Comparison of ENCODE assay signal across 28 cellular contexts in the genomic region with DNA sequence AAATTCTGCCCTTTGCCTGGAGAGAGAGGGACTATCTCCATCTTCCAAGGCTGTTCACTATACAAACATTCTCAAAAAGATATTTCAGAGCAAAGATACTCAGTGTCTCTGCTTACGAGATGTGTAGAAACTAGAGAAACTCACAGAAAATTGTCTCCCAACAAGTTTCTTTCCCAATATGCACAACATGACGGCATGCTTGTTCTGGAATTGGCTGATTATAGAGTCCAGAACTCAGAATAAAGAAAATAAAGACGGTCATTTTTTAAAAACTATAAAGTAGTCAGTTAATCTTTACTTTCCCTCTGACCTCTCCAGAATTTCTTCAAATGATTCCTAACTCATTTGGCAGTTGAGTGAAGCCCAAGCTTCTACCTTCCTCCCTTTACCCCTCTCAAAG.
"Had no signal": no experiment of that assay in that cellular context is flagged by ENCODE, and none has a peak within 500 bp of the region (broad histone marks: within the 10 kb centered on the region; RNA-seq: fewer than 3 reads in every experiment).

No MANE protein-coding gene starts in this region.

- FAIRE-seq: endometrium, endothelial cell of umbilical vein, frontal cortex had no signal

- H3K36me3 ChIP-seq: colonic mucosa, esophagus muscularis mucosa, esophagus squamous epithelium, gastrocnemius medialis, gastroesophageal sphincter, heart left ventricle, heart right ventricle had no signal

- H3K79me2 ChIP-seq: hepatocyte had no signal

- H3K4me3 Mint-ChIP-seq: dendritic cell treated with granulocyte-macrophage colony-stimulating factor and Interleukin-4, amounts not matched to agents 40 ng/mL and 50 ng/mL, for 4 days; effector memory CD8-positive, alpha-beta T cell; endodermal cell had no signal

- H3K27me3 ChIP-seq: colonic mucosa, dorsolateral prefrontal cortex, esophagus muscularis mucosa, esophagus squamous epithelium, foreskin keratinocyte, gastrocnemius medialis, gastroesophageal sphincter, heart left ventricle, heart right ventricle, hepatocyte had no signal

- H3K27ac ChIP-seq: colonic mucosa, coronary artery, dorsolateral prefrontal cortex, epithelial cell of prostate, esophagus muscularis mucosa, esophagus squamous epithelium, foreskin keratinocyte, gastrocnemius medialis, gastroesophageal sphincter, heart left ventricle, heart right ventricle, hepatocyte had no signal

- DNase-seq: colonic mucosa; cortex of kidney; dermis blood vessel endothelial cell; dorsolateral prefrontal cortex; effector CD4-positive, alpha-beta T cell; effector CD8-positive, alpha-beta T cell; effector memory CD4-positive, alpha-beta T cell; effector memory CD8-positive, alpha-beta T cell; endodermal cell; esophagus squamous epithelium; foreskin fibroblast; foreskin keratinocyte; foreskin melanocyte; gastrocnemius medialis; glutamatergic neuron; head of caudate nucleus; heart left ventricle; heart right ventricle had no signal

- H3K4me3 ChIP-seq: colonic mucosa, coronary artery, dorsolateral prefrontal cortex, esophagus muscularis mucosa, esophagus squamous epithelium, gastrocnemius medialis, gastroesophageal sphincter, heart left ventricle, heart right ventricle, hepatocyte had no signal

- H2AFZ ChIP-seq: hepatocyte had no signal

- H3K4me1 Mint-ChIP-seq: endodermal cell had no signal

- ATAC-seq: effector memory CD8-positive, alpha-beta T cell; esophagus mucosa; foreskin keratinocyte; gastrocnemius medialis; gastroesophageal sphincter; heart left ventricle; heart right ventricle had no signal

- H3K27me3 Mint-ChIP-seq: dendritic cell treated with granulocyte-macrophage colony-stimulating factor and Interleukin-4, amounts not matched to agents 40 ng/mL and 50 ng/mL, for 4 days; effector memory CD8-positive, alpha-beta T cell had no signal

- H3K9me3 Mint-ChIP-seq: dendritic cell treated with granulocyte-macrophage colony-stimulating factor and Interleukin-4, amounts not matched to agents 40 ng/mL and 50 ng/mL, for 4 days; effector memory CD8-positive, alpha-beta T cell; endodermal cell had no signal

- H3K4me2 ChIP-seq: hepatocyte had no signal

- H3K9me3 ChIP-seq: colonic mucosa, esophagus muscularis mucosa, esophagus squamous epithelium, gastrocnemius medialis, gastroesophageal sphincter, heart left ventricle, heart right ventricle had no signal

- H3K27ac Mint-ChIP-seq: dendritic cell treated with granulocyte-macrophage colony-stimulating factor and Interleukin-4, amounts not matched to agents 40 ng/mL and 50 ng/mL, for 4 days; effector memory CD8-positive, alpha-beta T cell; endodermal cell had no signal

- H3K4me1 ChIP-seq: colonic mucosa, foreskin keratinocyte, gastrocnemius medialis had no signal
